ENCODE assay signal across 14 cellular contexts in the genomic region with DNA sequence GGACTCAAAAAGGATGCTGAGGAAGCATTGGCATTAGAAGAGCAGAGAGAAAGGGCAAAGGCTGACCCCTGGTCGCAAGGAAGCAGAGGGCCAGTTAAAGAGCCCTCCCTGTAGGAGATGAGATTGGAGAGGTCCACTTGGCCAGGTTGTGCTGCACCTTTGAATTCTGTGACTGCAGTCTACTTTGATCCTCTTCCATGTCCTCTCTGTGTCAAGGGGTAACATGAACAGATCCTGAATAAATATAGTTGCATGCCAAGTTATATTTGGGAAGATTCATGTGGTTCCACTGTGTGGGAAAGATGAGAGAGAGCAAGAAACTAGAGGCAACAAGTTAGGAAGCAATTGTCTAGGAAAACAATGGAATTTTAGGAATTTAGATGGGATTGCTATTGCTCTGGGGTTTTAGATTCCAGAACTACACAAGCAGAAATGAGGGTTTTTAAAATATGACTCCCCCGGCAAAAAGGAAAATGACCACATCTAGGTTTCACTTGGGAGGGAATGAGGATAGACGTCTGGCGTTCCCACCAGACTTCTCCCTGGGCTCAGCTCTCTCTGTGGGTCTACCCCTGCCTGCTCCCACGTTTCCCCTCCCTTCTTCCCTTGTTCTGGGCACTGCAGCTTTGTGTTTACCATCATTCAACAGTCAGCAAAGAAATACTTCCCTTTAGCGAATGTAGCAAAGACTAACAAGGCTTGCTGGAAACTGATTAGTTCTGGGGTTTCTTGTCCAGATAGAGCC.
DNase-seq lines count a peak whose midpoint lies in the region; ATAC-seq and TF ChIP-seq lines count a peak whose summit lies in the region.
"Had no signal": no experiment of that assay in that cellular context is flagged by ENCODE, and none has a peak within 500 bp of the region (broad histone marks: within the 10 kb centered on the region; RNA-seq: fewer than 3 reads in every experiment).

No MANE protein-coding gene starts in this region.

- no peaks in the 10 kb centered on the region for H3K4me1 ChIP-seq in PC-3 (ENCODE audit: insufficient read depth, low read length)

- BruUV-seq in PC-3 (replicated peaks; lab: Mats Ljungman, UMichigan) = no TSS peak

- intact Hi-C loops in Right ventricle myocardium inferior (cut with DNase I) (loop anchor here (5.0 kb wide), 1 partner anchor 64 kb away; a partner anchor contains a TSS), cardiac septum (cut with DNase I) (no loop called here), Right ventricle myocardium superior (cut with DNase I) (loop anchor here (5.0 kb wide), 1 partner anchor 64 kb away; a partner anchor contains a TSS), PC-3 (cut with micrococcal nuclease) (no loop called here)

- H2AFZ ChIP-seq in PC-3 (ENCODE audit: low read length) = no peak overlapping the region

- no peaks in the 10 kb centered on the region for H3K9me3 ChIP-seq in PC-3 (ENCODE audit: low read length)

- H3K4me1 Mint-ChIP-seq in osteocyte (ENCODE audit: unreplicated experiment) = peaks cover 31% of the 10 kb centered on the region

- H4K20me1 ChIP-seq in PC-3 (ENCODE audit: low read length) = no peaks in the 10 kb centered on the region

- H3K9me2 ChIP-seq in PC-3 (replicated peaks; ENCODE audit: low read length) = no peaks in the 10 kb centered on the region

- peak; percentile 51 for ATAC-seq in Right ventricle myocardium inferior
- ATAC-seq in Right ventricle myocardium superior (ENCODE audit: poor library complexity) = peak; percentile 47
- ATAC-seq in PC-3 = no peak
- ATAC-seq in HG03280 (IDR thresholded peaks at IDR 0.05; ENCODE audit: unreplicated experiment) = no peak
- ATAC-seq: Panc1; stimulated activated memory B cell treated with anti-CD40 and anti-IgM and Interleukin-4, amounts not matched to agents 10 μg/mL and 1 μg/mL and 100 μg/mL, for 72 hours had no signal

- peak overlapping the region; percentile 70 for H3K27ac Mint-ChIP-seq in osteocyte (ENCODE audit: unreplicated experiment)
- H3K27ac Mint-ChIP-seq: activated B cell treated with CpG ODN at 0.5 μM for 24 hours; stimulated activated memory B cell treated with anti-CD40 and anti-IgM and Interleukin-4, amounts not matched to agents 10 μg/mL and 1 μg/mL and 100 μg/mL, for 72 hours had no signal

- POLR2A ChIA-PET in PC-3 (lab: Charles Lee; ENCODE audit: unreplicated experiment) = no interaction called here

- H3K79me2 ChIP-seq in PC-3 (ENCODE audit: low read length) = no peaks in the 10 kb centered on the region

- H3F3A ChIP-seq in PC-3 (ENCODE audit: low read length, unreplicated experiment) = no peaks in the 10 kb centered on the region

- H3K36me3 ChIP-seq in PC-3 (ENCODE audit: low read depth, low read length) = no peaks in the 10 kb centered on the region

- no peaks in the 10 kb centered on the region for H3K36me3 Mint-ChIP-seq in osteocyte (ENCODE audit: unreplicated experiment)
- H3K36me3 Mint-ChIP-seq: stimulated activated memory B cell treated with anti-CD40 and anti-IgM and Interleukin-4, amounts not matched to agents 10 μg/mL and 1 μg/mL and 100 μg/mL, for 72 hours had no signal

- no peak overlapping the region for H3K4me2 ChIP-seq in PC-3 (ENCODE audit: low read length)

- no peak for TF ChIP-seq CTCF in osteocyte (IDR thresholded peaks at IDR 0.05)
- no peak for TF ChIP-seq CTCF in PC-3 (conservative IDR thresholded peaks at IDR 0.05; ENCODE audit: low read depth, low read length)

- H3K27me3 ChIP-seq in PC-3 (ENCODE audit: low read length) = no peaks in the 10 kb centered on the region

- H3K9me3 Mint-ChIP-seq in osteocyte (ENCODE audit: unreplicated experiment) = peaks cover under 1% of the 10 kb centered on the region

- no peak overlapping the region for H3K27ac ChIP-seq in PC-3 (ENCODE audit: low read length)

- no peaks in the 10 kb centered on the region for H3K27me3 Mint-ChIP-seq in osteocyte (ENCODE audit: unreplicated experiment)
- H3K27me3 Mint-ChIP-seq: activated B cell treated with CpG ODN at 0.5 μM for 24 hours; stimulated activated memory B cell treated with anti-CD40 and anti-IgM and Interleukin-4, amounts not matched to agents 10 μg/mL and 1 μg/mL and 100 μg/mL, for 72 hours had no signal

- no peak overlapping the region for H3K4me3 Mint-ChIP-seq in osteocyte (ENCODE audit: unreplicated experiment)
- H3K4me3 Mint-ChIP-seq: activated B cell treated with CpG ODN at 0.5 μM for 24 hours; stimulated activated memory B cell treated with anti-CD40 and anti-IgM and Interleukin-4, amounts not matched to agents 10 μg/mL and 1 μg/mL and 100 μg/mL, for 72 hours had no signal

- DNase-seq in Right ventricle myocardium inferior (ENCODE audit: missing footprints) = no peak
- no peak for DNase-seq in cardiac septum (ENCODE audit: low spot score)
- no peak for DNase-seq in Right ventricle myocardium superior
- no peak for DNase-seq in osteocyte (ENCODE audit: extremely low spot score, unreplicated experiment)
- DNase-seq in PC-3 = no peak
- DNase-seq in NCI-H1930 (lab: John Stamatoyannopoulos, UW) = no peak
- no peak for DNase-seq in NAMALWA (ENCODE audit: low spot score)
- DNase-seq: activated B cell treated with CpG ODN at 0.5 μM for 24 hours; activated effector memory CD4-positive, alpha-beta T cell treated with Interleukin-2 at 50 U/mL for 16 hours; effector CD8-positive, alpha-beta T cell; NCI-H187 had no signal

- no peak overlapping the region for H3K4me3 ChIP-seq in PC-3 (ENCODE audit: low read length)

- H3K9ac ChIP-seq in PC-3 (ENCODE audit: low read length) = no peak overlapping the region

- CTCF ChIA-PET in PC-3 (lab: Charles Lee) = no interaction called here

Comparison
In these comparisons a context has a peak if more than half of its experiments do, and no peak if none do; other contexts are left out.
1. intact Hi-C loops: an anchor here in Right ventricle myocardium inferior (5.0 kb wide) and Right ventricle myocardium superior (5.0 kb wide); none called in cardiac septum and PC-3.
2. ATAC-seq: peak in Right ventricle myocardium inferior (single experiment) and Right ventricle myocardium superior (single experiment); none in PC-3 (single experiment) and HG03280 (single experiment).